ENCODE assay signal across 11 cellular contexts in the genomic region with DNA sequence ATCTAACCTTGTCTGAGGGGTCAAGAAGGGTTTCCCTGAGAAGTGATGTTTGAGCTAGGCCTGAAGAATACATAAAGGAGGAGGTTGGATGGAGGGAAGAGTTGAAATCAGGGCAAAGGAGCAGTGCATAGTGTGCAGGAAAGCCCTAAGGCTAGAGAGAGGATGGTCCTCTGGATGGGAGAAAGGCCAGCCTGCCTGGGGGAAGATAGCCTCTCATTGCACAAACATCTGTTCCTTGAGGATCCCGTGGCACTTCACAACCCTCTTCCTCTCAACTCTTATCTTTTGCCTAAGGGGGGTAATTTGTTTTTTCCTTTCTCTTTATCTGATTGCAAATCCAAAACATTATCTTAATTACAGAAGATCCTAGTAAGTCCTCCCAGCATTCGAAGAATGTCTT.
"Had no signal": no experiment of that assay in that cellular context is flagged by ENCODE, and none has a peak within 500 bp of the region (broad histone marks: within the 10 kb centered on the region; RNA-seq: fewer than 3 reads in every experiment).

No MANE protein-coding gene starts in this region.

- DNase-seq: activated CD4-positive, CD25-positive, alpha-beta regulatory T cell treated with anti-CD3 and anti-CD28 coated beads, Interleukin-2, amount 50 U/mL, for 72 hours; anterior cingulate cortex; dorsolateral prefrontal cortex; hippocampal formation; naive thymus-derived CD4-positive, alpha-beta T cell; posterior cingulate gyrus; right cardiac atrium; small intestine; thyroid gland had no signal

- H3K9me3 ChIP-seq: thyroid gland had no signal

- H3K27me3 ChIP-seq: dorsolateral prefrontal cortex, thyroid gland had no signal

- H3K4me3 ChIP-seq: dorsolateral prefrontal cortex, thyroid gland had no signal

- H3K27ac Mint-ChIP-seq: activated naive CD4-positive, alpha-beta T cell treated with anti-CD3 and anti-CD28 coated beads, Interleukin-2, amount 50 U/mL, for 24 hours; activated T-helper 1 cell treated with anti-CD3 and anti-CD28 coated beads, Interleukin-12 subunit alpha, Interleukin-12 subunit beta, Interleukin-2, Interleukin-4 antibody, amounts not matched to agents 30 ng/mL and 10 ng/mL and 1 ng/mL, durations not matched to agents 14 hours and 24 hours and 36 hours had no signal

- H3K4me3 Mint-ChIP-seq: activated naive CD4-positive, alpha-beta T cell treated with anti-CD3 and anti-CD28 coated beads, Interleukin-2, amount 50 U/mL, for 24 hours; activated T-helper 1 cell treated with anti-CD3 and anti-CD28 coated beads, Interleukin-12 subunit alpha, Interleukin-12 subunit beta, Interleukin-2, Interleukin-4 antibody, amounts not matched to agents 30 ng/mL and 10 ng/mL and 1 ng/mL, durations not matched to agents 14 hours and 24 hours and 36 hours; naive thymus-derived CD4-positive, alpha-beta T cell had no signal

- ATAC-seq: naive thymus-derived CD4-positive, alpha-beta T cell; right cardiac atrium had no signal

- H3K4me1 Mint-ChIP-seq: activated naive CD4-positive, alpha-beta T cell treated with anti-CD3 and anti-CD28 coated beads, Interleukin-2, amount 50 U/mL, for 24 hours had no signal

- H3K27me3 Mint-ChIP-seq: activated naive CD4-positive, alpha-beta T cell treated with anti-CD3 and anti-CD28 coated beads, Interleukin-2, amount 50 U/mL, for 24 hours; naive thymus-derived CD4-positive, alpha-beta T cell had no signal

- H3K9me3 Mint-ChIP-seq: activated naive CD4-positive, alpha-beta T cell treated with anti-CD3 and anti-CD28 coated beads, Interleukin-2, amount 50 U/mL, for 24 hours; activated T-helper 1 cell treated with anti-CD3 and anti-CD28 coated beads, Interleukin-12 subunit alpha, Interleukin-12 subunit beta, Interleukin-2, Interleukin-4 antibody, amounts not matched to agents 30 ng/mL and 10 ng/mL and 1 ng/mL, durations not matched to agents 14 hours and 24 hours and 36 hours; naive thymus-derived CD4-positive, alpha-beta T cell had no signal

- H3K27ac ChIP-seq: thyroid gland had no signal

- H3K36me3 ChIP-seq: thyroid gland had no signal
